Comparison of ENCODE assay signal across 8 cellular contexts in genomic region chr1:33455537-33456301, GRCh38. TPM values are rescaled to one million over a fixed set of nuclear protein-coding genes. Genes with fewer than 3 reads are reported as not detected.
DNase-seq lines count a peak whose midpoint lies in the region; ATAC-seq, FAIRE-seq and TF ChIP-seq lines count a peak whose summit lies in the region.

No MANE protein-coding gene starts in this region.

- TF ChIP-seq CTCF in pancreas (IDR thresholded peaks at IDR 0.05) = peak; percentile 8 to 26 (median 24)

- no peak for FAIRE-seq in pancreas (lab: Jason Lieb, UNC)

- 31 to 39% methylated on average over 6 of the region's 6 CpGs for WGBS in pancreas, 2 donors

- ATAC-seq in HG02884 (IDR thresholded peaks at IDR 0.05; ENCODE audit: unreplicated experiment) = peak; percentile 54
- peak; percentile 68 to 94 (median 93) for ATAC-seq in pancreas
- no peak for ATAC-seq in GM21825 (IDR thresholded peaks at IDR 0.05; ENCODE audit: unreplicated experiment)

- H3K27ac ChIP-seq in pancreas = no peak overlapping the region

- H3K4me3 ChIP-seq in pancreas = no peak overlapping the region

- intact Hi-C loops in activated naive CD4-positive, alpha-beta T cell treated with anti-CD3 and anti-CD28 coated beads for 36 hours (cut with micrococcal nuclease) = loop anchor here (1.0 kb wide), 1 partner anchor 160 kb away; no protein-coding TSS in a partner anchor
- intact Hi-C loops in pancreas (cut with DNase I) = no loop called here

- no peaks in the 10 kb centered on the region for H3K9me3 Mint-ChIP-seq in activated naive CD4-positive, alpha-beta T cell treated with anti-CD3 and anti-CD28 coated beads for 36 hours

- CTCF ChIA-PET in activated naive CD4-positive, alpha-beta T cell treated with anti-CD3 and anti-CD28 coated beads for 36 hours (lab: Charles Lee) = interaction anchor here (0.6 to 2.6 kb wide), 11 partner anchors 13 to 161 kb away, joined by 3 to 8 read pairs (median 3); no protein-coding TSS in a partner anchor

- no peaks in the 10 kb centered on the region for H3K27me3 Mint-ChIP-seq in activated naive CD4-positive, alpha-beta T cell treated with anti-CD3 and anti-CD28 coated beads for 36 hours (ENCODE audit: low read depth)

- H3K27me3 ChIP-seq in pancreas = no peaks in the 10 kb centered on the region

- no peaks in the 10 kb centered on the region for H3K36me3 Mint-ChIP-seq in activated naive CD4-positive, alpha-beta T cell treated with anti-CD3 and anti-CD28 coated beads for 36 hours (ENCODE audit: low read depth)

- peaks cover 3% of the 10 kb centered on the region for H3K4me1 Mint-ChIP-seq in activated naive CD4-positive, alpha-beta T cell treated with anti-CD3 and anti-CD28 coated beads for 36 hours (ENCODE audit: low read depth)

- H3K4me1 ChIP-seq in pancreas = no peaks in the 10 kb centered on the region

- no peak overlapping the region for H3K27ac Mint-ChIP-seq in activated naive CD4-positive, alpha-beta T cell treated with anti-CD3 and anti-CD28 coated beads for 36 hours

- no peak overlapping the region for H3K4me3 Mint-ChIP-seq in activated naive CD4-positive, alpha-beta T cell treated with anti-CD3 and anti-CD28 coated beads for 36 hours

- H3K9me3 ChIP-seq in pancreas = no peaks in the 10 kb centered on the region

- peak; percentile 16 for DNase-seq in NK-92 treated with Interleukin-12 subunit alpha and Interleukin-12 subunit beta, amount 100 ng/mL, for 24 hours (lab: John Stamatoyannopoulos, UW)
- no peak for DNase-seq in NK-92 (lab: John Stamatoyannopoulos, UW; ENCODE audit: unreplicated experiment)
- peak; percentile 55 for DNase-seq in NCI-H69 (lab: John Stamatoyannopoulos, UW)
- DNase-seq in activated naive CD4-positive, alpha-beta T cell treated with anti-CD3 and anti-CD28 coated beads for 36 hours = peak; percentile 69
- peak; percentile 74 for DNase-seq in glomerular visceral epithelial cell (ENCODE audit: extremely low spot score)
- peak in 2 of 6 donors; percentile 21 to 56 for DNase-seq in pancreas

- H3K36me3 ChIP-seq in pancreas = no peaks in the 10 kb centered on the region

RNA-seq across cellular contexts. Expression of gene ZSCAN20, which starts 16.7 kb away (rescaled TPM):
- 1 to 10 TPM; 2.5 to 2.6 TPM for total RNA-seq in activated naive CD4-positive, alpha-beta T cell treated with anti-CD3 and anti-CD28 coated beads for 36 hours
- total RNA-seq in pancreas = 1 to 10 TPM; 1.2 to 3.4 (median 2.0) TPM
- under 1 TPM; 0.68 to 0.80 TPM for polyA plus RNA-seq in pancreas

RNA-seq across cellular contexts. Expression of gene PHC2, which starts 24.8 kb away (rescaled TPM):
- 10 to 100 TPM; 15.6 to 15.9 TPM for total RNA-seq in activated naive CD4-positive, alpha-beta T cell treated with anti-CD3 and anti-CD28 coated beads for 36 hours
- total RNA-seq in pancreas = 10 to 100 TPM; 21.8 to 58.8 (median 37.3) TPM
- polyA plus RNA-seq in pancreas = 10 to 100 TPM; 45.2 to 62.1 TPM
